In genomic region chr13:30042891-30043630, GRCh38 we compare ENCODE assay signal across 23 cellular contexts.
"Had no signal": no experiment of that assay in that cellular context is flagged by ENCODE, and none has a peak within 500 bp of the region (broad histone marks: within the 10 kb centered on the region; RNA-seq: fewer than 3 reads in every experiment).

No MANE protein-coding gene starts in this region.

- DNase-seq: cortex of kidney; effector memory CD8-positive, alpha-beta T cell; foreskin fibroblast; heart right ventricle; hippocampal formation; immature natural killer cell; islet precursor cell; kidney glomerular epithelial cell; left ventricle myocardium superior; naive thymus-derived CD8-positive, alpha-beta T cell; nephron progenitor cell; occipital lobe; stimulated activated CD4-positive, alpha-beta T cell treated with anti-CD3 and anti-CD28 coated beads, Interleukin-2, amount 100 ng/mL, for 24 hours; stimulated activated CD4-positive, alpha-beta T cell treated with anti-CD3 and anti-CD28 coated beads, Interleukin-4, amount 100 ng/mL, for 24 hours; stimulated activated naive CD4-positive, alpha-beta T cell treated with Interleukin-2 at 50 U/mL for 16 hours; stomach; thyroid gland had no signal

- H3K9me3 ChIP-seq: gastroesophageal sphincter, right atrium auricular region, stomach, thyroid gland had no signal

- H3K79me2 ChIP-seq: parathyroid adenoma had no signal

- ATAC-seq: effector memory CD8-positive, alpha-beta T cell; gastroesophageal sphincter; heart right ventricle; left ventricle myocardium superior; naive thymus-derived CD8-positive, alpha-beta T cell; sciatic nerve; stimulated activated effector memory CD8-positive, alpha-beta T cell treated with anti-CD3 and anti-CD28 coated beads, Interleukin-12 subunit alpha, Interleukin-12 subunit beta, amount 100 ng/mL, for 72 hours had no signal

- H3K4me1 ChIP-seq: gastroesophageal sphincter, parathyroid adenoma, right atrium auricular region, stomach, thyroid gland had no signal

- H2AFZ ChIP-seq: parathyroid adenoma had no signal

- H3K27ac ChIP-seq: gastroesophageal sphincter, heart right ventricle, parathyroid adenoma, right atrium auricular region, thyroid gland had no signal

- H3K4me3 ChIP-seq: gastroesophageal sphincter, heart right ventricle, lung, right atrium auricular region, stomach, thyroid gland had no signal

- H3K36me3 ChIP-seq: gastroesophageal sphincter, heart right ventricle, right atrium auricular region, stomach, thyroid gland had no signal

- H3K27me3 ChIP-seq: right atrium auricular region, thyroid gland had no signal

- H3K9ac ChIP-seq: parathyroid adenoma had no signal
